In genomic region chr16:89314357-89314756, GRCh38 we compare ENCODE assay signal across 10 cellular contexts.
DNase-seq lines count a peak whose midpoint lies in the region; ATAC-seq and TF ChIP-seq lines count a peak whose summit lies in the region.
"Had no signal": no experiment of that assay in that cellular context is flagged by ENCODE, and none has a peak within 500 bp of the region (broad histone marks: within the 10 kb centered on the region; RNA-seq: fewer than 3 reads in every experiment).

No MANE protein-coding gene starts in this region.

- in situ Hi-C loops in G401 (cut with HindIII; ENCODE audit: low sequenced_read_pairs): no loop called here

- no peaks in the 10 kb centered on the region for H3K27me3 Mint-ChIP-seq in progenitor cell of endocrine pancreas

- DNase-seq in G401 (ENCODE audit: low spot score): peak; percentile 72
- DNase-seq in activated CD4-positive, alpha-beta T cell treated with anti-CD3 and anti-CD28 coated beads, Interleukin-2, amount 50 U/mL, for 1 hour: peak; percentile 68
- no peak for DNase-seq in progenitor cell of endocrine pancreas (ENCODE audit: low spot score, unreplicated experiment)
- DNase-seq in CD1c-positive myeloid dendritic cell (ENCODE audit: extremely low spot score): no peak
- DNase-seq in NCI-H524 treated with DMSO at 0.1 percent for 48 hours (lab: John Stamatoyannopoulos, UW): no peak
- DNase-seq in NCI-H446 (lab: John Stamatoyannopoulos, UW): no peak
- DNase-seq: DMS 273 treated with DMSO at 0.1 percent for 48 hours, Kasumi-1 had no signal

- H3K27ac Mint-ChIP-seq in progenitor cell of endocrine pancreas: peak overlapping the region; percentile 88

- H3K36me3 Mint-ChIP-seq in progenitor cell of endocrine pancreas (ENCODE audit: insufficient read depth): peaks cover 8% of the 10 kb centered on the region

- H3K27ac ChIP-seq in cingulate gyrus (ENCODE audit: low read depth, low read length): peak overlapping the region; percentile 54

- peaks cover 17% of the 10 kb centered on the region for H3K4me1 Mint-ChIP-seq in progenitor cell of endocrine pancreas (ENCODE audit: low read depth)

- no peak for ATAC-seq in HG03045 (IDR thresholded peaks at IDR 0.05; ENCODE audit: unreplicated experiment)

- no peaks in the 10 kb centered on the region for H3K9me3 Mint-ChIP-seq in progenitor cell of endocrine pancreas (ENCODE audit: low read depth)

- no peak overlapping the region for H3K4me3 Mint-ChIP-seq in progenitor cell of endocrine pancreas (ENCODE audit: low read depth)

- TF ChIP-seq CTCF in progenitor cell of endocrine pancreas (IDR thresholded peaks at IDR 0.05; ENCODE audit: unreplicated experiment): no peak

Comparison
In these comparisons a context has a peak if more than half of its experiments do, and no peak if none do; other contexts are left out.
1. DNase-seq: peak in G401 (single experiment) and activated CD4-positive, alpha-beta T cell treated with anti-CD3 and anti-CD28 coated beads, Interleukin-2, amount 50 U/mL, for 1 hour (single experiment); none in progenitor cell of endocrine pancreas (single experiment), CD1c-positive myeloid dendritic cell (single experiment), NCI-H524 treated with DMSO at 0.1 percent for 48 hours (single experiment) and NCI-H446 (0 of 2).